Comparison of ENCODE assay signal across 14 cellular contexts in genomic region chr14:23181453-23181852, GRCh38. TPM values are rescaled to one million over a fixed set of nuclear protein-coding genes. Genes with fewer than 3 reads are reported as not detected.
DNase-seq lines count a peak whose midpoint lies in the region; ATAC-seq and TF ChIP-seq lines count a peak whose summit lies in the region.
"Had no signal": no experiment of that assay in that cellular context is flagged by ENCODE, and none has a peak within 500 bp of the region (broad histone marks: within the 10 kb centered on the region; RNA-seq: fewer than 3 reads in every experiment).

No MANE protein-coding gene starts in this region.

- H3K4me3 ChIP-seq in mesodermal cell (ENCODE audit: extremely low read depth, insufficient read depth, low read length, poor library complexity, severe bottlenecking) (peak overlapping the region; percentile 46), thyroid gland (replicated peaks in 1 of 3) (peak overlapping the region in 2 of 3 donors; percentile 24 to 32), mucosa of descending colon (no peak overlapping the region)
- H3K4me3 ChIP-seq: HAP-1 had no signal

- no peak for DNase-seq in activated naive CD8-positive, alpha-beta T cell treated with anti-CD3 and anti-CD28 coated beads, Interleukin-2, amount 50 U/mL, for 24 hours
- DNase-seq in activated naive CD8-positive, alpha-beta T cell treated with anti-CD3 and anti-CD28 coated beads for 36 hours = no peak
- DNase-seq in epithelial cell of prostate (ENCODE audit: low read depth, low spot score) (no peak), thyroid gland (no peak), CD14-positive monocyte (ENCODE audit: low spot score) (no peak), mucosa of descending colon (no peak), HCEC 1CT (no peak)
- DNase-seq: activated T-cell treated with anti-CD3 and anti-CD28 coated beads, Interleukin-2, amount 50 U/mL, for 1 hour; NCI-H1417 had no signal

- H3K4me1 ChIP-seq in mesodermal cell (ENCODE audit: control insufficient read depth, insufficient read depth, low read length, poor library complexity, severe bottlenecking) (no peaks in the 10 kb centered on the region), thyroid gland (peaks cover 19 to 25% of the 10 kb centered on the region in 2 donors), mucosa of descending colon (ENCODE audit: low read depth) (peaks cover 5% of the 10 kb centered on the region)

- no peaks in the 10 kb centered on the region for H3K27me3 ChIP-seq in thyroid gland

- WGBS in mesodermal cell (ENCODE audit: insufficient coverage in 2 of 2), 2 experiments = 55 to 61% methylated on average over 3 of the region's 3 CpGs
- WGBS in thyroid gland, 2 donors = 22 to 23% methylated on average over 3 of the region's 3 CpGs

- H3K9me3 ChIP-seq in mesodermal cell (ENCODE audit: control insufficient read depth, low read length) = no peaks in the 10 kb centered on the region
- H3K9me3 ChIP-seq in thyroid gland = no peaks in the 10 kb centered on the region
- H3K9me3 ChIP-seq in mucosa of descending colon = no peaks in the 10 kb centered on the region
- H3K9me3 ChIP-seq: HAP-1 had no signal

- H3K27me3 Mint-ChIP-seq in activated naive CD8-positive, alpha-beta T cell treated with anti-CD3 and anti-CD28 coated beads, Interleukin-2, amount 50 U/mL, for 24 hours = peaks cover 12% of the 10 kb centered on the region
- H3K27me3 Mint-ChIP-seq in activated naive CD8-positive, alpha-beta T cell treated with anti-CD3 and anti-CD28 coated beads for 36 hours = peaks cover 9% of the 10 kb centered on the region
- peaks cover 0 to 3% (median 1%) of the 10 kb centered on the region in 3 donors for H3K27me3 Mint-ChIP-seq in CD14-positive monocyte (ENCODE audit: low read depth in 3 of 3)

- H3K27ac Mint-ChIP-seq in activated naive CD8-positive, alpha-beta T cell treated with anti-CD3 and anti-CD28 coated beads, Interleukin-2, amount 50 U/mL, for 24 hours = no peak overlapping the region
- no peak overlapping the region for H3K27ac Mint-ChIP-seq in activated naive CD8-positive, alpha-beta T cell treated with anti-CD3 and anti-CD28 coated beads for 36 hours
- H3K27ac Mint-ChIP-seq in CD14-positive monocyte = no peak overlapping the region

- peak overlapping the region; percentile 35 for H3K4me3 Mint-ChIP-seq in activated naive CD8-positive, alpha-beta T cell treated with anti-CD3 and anti-CD28 coated beads, Interleukin-2, amount 50 U/mL, for 24 hours
- no peak overlapping the region for H3K4me3 Mint-ChIP-seq in activated naive CD8-positive, alpha-beta T cell treated with anti-CD3 and anti-CD28 coated beads for 36 hours
- H3K4me3 Mint-ChIP-seq in CD14-positive monocyte = no peak overlapping the region

- TF ChIP-seq POLR2A in thyroid gland (IDR thresholded peaks at IDR 0.05) = peak in 1 of 2 donors; percentile 22

- no peaks in the 10 kb centered on the region for H3K36me3 ChIP-seq in mesodermal cell (ENCODE audit: control insufficient read depth, insufficient read depth, low read length)
- H3K36me3 ChIP-seq in thyroid gland = no peaks in the 10 kb centered on the region
- H3K36me3 ChIP-seq in mucosa of descending colon (ENCODE audit: low read depth) = no peaks in the 10 kb centered on the region
- H3K36me3 ChIP-seq: HAP-1 had no signal

- H3K27ac ChIP-seq in epithelial cell of prostate (peak overlapping the region; percentile 33), mesodermal cell (ENCODE audit: low read depth, low read length, severe bottlenecking) (no peak overlapping the region), thyroid gland (peak overlapping the region in 2 of 3 donors; percentile 6 to 68)

- intact Hi-C loops in thyroid gland (cut with DNase I) (no loop called here), CD14-positive monocyte (cut with micrococcal nuclease) (loop anchor here in 1 of 2 donors (5.0 kb wide), 1 partner anchor 104 kb away; no protein-coding TSS in a partner anchor), mucosa of descending colon (cut with DNase I, micrococcal nuclease) (no loop called here)

- H3K36me3 Mint-ChIP-seq in activated naive CD8-positive, alpha-beta T cell treated with anti-CD3 and anti-CD28 coated beads, Interleukin-2, amount 50 U/mL, for 24 hours (ENCODE audit: low read depth) = no peaks in the 10 kb centered on the region
- H3K36me3 Mint-ChIP-seq in activated naive CD8-positive, alpha-beta T cell treated with anti-CD3 and anti-CD28 coated beads for 36 hours = no peaks in the 10 kb centered on the region
- no peaks in the 10 kb centered on the region for H3K36me3 Mint-ChIP-seq in CD14-positive monocyte

- H3K9me3 Mint-ChIP-seq in activated naive CD8-positive, alpha-beta T cell treated with anti-CD3 and anti-CD28 coated beads, Interleukin-2, amount 50 U/mL, for 24 hours = no peaks in the 10 kb centered on the region
- no peaks in the 10 kb centered on the region for H3K9me3 Mint-ChIP-seq in activated naive CD8-positive, alpha-beta T cell treated with anti-CD3 and anti-CD28 coated beads for 36 hours
- peaks cover 0 to 2% (median 0%) of the 10 kb centered on the region in 7 donors for H3K9me3 Mint-ChIP-seq in CD14-positive monocyte

- peaks cover 27% of the 10 kb centered on the region for H3K4me1 Mint-ChIP-seq in activated naive CD8-positive, alpha-beta T cell treated with anti-CD3 and anti-CD28 coated beads, Interleukin-2, amount 50 U/mL, for 24 hours
- H3K4me1 Mint-ChIP-seq in activated naive CD8-positive, alpha-beta T cell treated with anti-CD3 and anti-CD28 coated beads for 36 hours = peaks cover 10% of the 10 kb centered on the region
- H3K4me1 Mint-ChIP-seq in CD14-positive monocyte = peaks cover 30% of the 10 kb centered on the region

- ATAC-seq in activated naive CD8-positive, alpha-beta T cell treated with anti-CD3 and anti-CD28 coated beads, Interleukin-2, amount 50 U/mL, for 24 hours = no peak
- ATAC-seq in mucosa of descending colon = no peak
- ATAC-seq: activated CD4-positive, CD25-positive, alpha-beta regulatory T cell treated with anti-CD3 and anti-CD28 coated beads, Interleukin-2, amount 50 U/mL, for 24 hours had no signal

- no peak for TF ChIP-seq CTCF in thyroid gland (IDR thresholded peaks at IDR 0.05)
- no peak for TF ChIP-seq CTCF in CD14-positive monocyte (IDR thresholded peaks at IDR 0.05)
- no peak for TF ChIP-seq CTCF in mucosa of descending colon (IDR thresholded peaks at IDR 0.05)

RNA-seq across cellular contexts. Expression of gene SLC7A8, which starts 2.0 kb away (rescaled TPM):
- total RNA-seq in activated naive CD8-positive, alpha-beta T cell treated with anti-CD3 and anti-CD28 coated beads for 36 hours = 1 to 10 TPM; 2.5 to 2.8 TPM
- polyA plus RNA-seq in mesodermal cell (2013, experiment 1 of 2) = 36.1 TPM
- 31.8 TPM for polyA plus RNA-seq in mesodermal cell (2013, experiment 2 of 2)
- total RNA-seq in thyroid gland (10 to 100 TPM; 44.2 to 79.4 (median 53.1) TPM), mucosa of descending colon (10 to 100 TPM; 16.0 to 26.4 (median 22.0) TPM)
- under 1 TPM; 0.25 to 0.53 TPM for polyA plus RNA-seq in CD14-positive monocyte

RNA-seq across cellular contexts. Expression of gene RNF212B, which starts 56.3 kb away (rescaled TPM):
- total RNA-seq in activated naive CD8-positive, alpha-beta T cell treated with anti-CD3 and anti-CD28 coated beads for 36 hours = not detected
- polyA plus RNA-seq in mesodermal cell (2013, experiment 1 of 2) = not detected
- polyA plus RNA-seq in mesodermal cell (2013, experiment 2 of 2) = not detected
- total RNA-seq in thyroid gland (under 1 TPM in 1 of 4 donors, not detected in 3; 0.40 TPM), mucosa of descending colon (not detected)
- polyA plus RNA-seq in CD14-positive monocyte = not detected
- total RNA-seq: SK-MEL-5, subcutaneous adipose tissue had no signal

Comparison
In these comparisons a context has a peak if more than half of its experiments do, and no peak if none do; other contexts are left out.
1. RNA of gene SLC7A8, which starts 2.0 kb away (total RNA-seq): 44.2 to 79.4 TPM in thyroid gland and 16.0 to 26.4 TPM in mucosa of descending colon; 2.5 to 2.8 TPM in activated naive CD8-positive, alpha-beta T cell treated with anti-CD3 and anti-CD28 coated beads for 36 hours; every median in the first group is over 4 times any median in the second.